ENCODE assay signal across 8 cellular contexts in genomic region chr5:159515909-159516415, GRCh38.
DNase-seq lines count a peak whose midpoint lies in the region; ATAC-seq and TF ChIP-seq lines count a peak whose summit lies in the region.

No MANE protein-coding gene starts in this region.

- intact Hi-C loops in ascending aorta (cut with DNase I), result loop anchor here (5.0 kb wide), 3 partner anchors 236 to 471 kb away; no protein-coding TSS in a partner anchor

- ATAC-seq in HG03575 (IDR thresholded peaks at IDR 0.05; ENCODE audit: extremely low read depth, insufficient number of reproducible peaks, low FRiP score, unreplicated experiment), result peak; percentile 60

- peak; percentile 81 for TF ChIP-seq CTCF in GM20000 (IDR thresholded peaks at IDR 0.05; ENCODE audit: extremely low read depth, missing control alignments)
- TF ChIP-seq CTCF in ascending aorta (IDR thresholded peaks at IDR 0.05), result peak; percentile 71 to 79 (median 73)

- no peaks in the 10 kb centered on the region for H3K36me3 ChIP-seq in ascending aorta

- H3K27ac ChIP-seq in ascending aorta, result peak overlapping the region; percentile 84 to 87

- H3K9me3 ChIP-seq in ascending aorta, result no peaks in the 10 kb centered on the region

- H3K27me3 ChIP-seq in ascending aorta, result no peaks in the 10 kb centered on the region

- H3K4me3 ChIP-seq in ascending aorta, result no peak overlapping the region

- DNase-seq in DMS53 treated with DMSO at 0.1 percent for 48 hours (lab: John Stamatoyannopoulos, UW; ENCODE audit: unreplicated experiment), result peak; percentile 74
- peak; percentile 75 for DNase-seq in GM20000 (ENCODE audit: low spot score)
- peak; percentile 25 to 79 (median 49) for DNase-seq in T-helper 1 cell
- peak; percentile 23 to 80 for DNase-seq in ascending aorta (ENCODE audit: low spot score in 2 of 2)
- peak; percentile 29 for DNase-seq in inferior parietal cortex (ENCODE audit: extremely low spot score)
- DNase-seq in stimulated activated CD4-positive, alpha-beta T cell treated with anti-CD3 and anti-CD28 coated beads, Interleukin-2, amount 100 ng/mL, for 4 hours (ENCODE audit: low read depth), result peak; percentile 64
- no peak for DNase-seq in epidermal melanocyte (ENCODE audit: insufficient read length, low spot score)

- peaks cover 3 to 24% of the 10 kb centered on the region in 2 donors for H3K4me1 ChIP-seq in ascending aorta
